ENCODE assay signal across 9 cellular contexts in genomic region chr10:101829561-101830315, GRCh38. TPM values are rescaled to one million over a fixed set of nuclear protein-coding genes. Genes with fewer than 3 reads are reported as not detected.
DNase-seq lines count a peak whose midpoint lies in the region; ATAC-seq, FAIRE-seq and TF ChIP-seq lines count a peak whose summit lies in the region.
"Had no signal": no experiment of that assay in that cellular context is flagged by ENCODE, and none has a peak within 500 bp of the region (broad histone marks: within the 10 kb centered on the region; RNA-seq: fewer than 3 reads in every experiment).

No MANE protein-coding gene starts in this region.

- intact Hi-C loops in Right ventricle myocardium inferior (cut with DNase I) (no loop called here), sciatic nerve (cut with DNase I) (no loop called here)

- TF ChIP-seq CTCF in D721Med (IDR thresholded peaks at IDR 0.05; ENCODE audit: insufficient read depth, missing control alignments), result no peak

- ATAC-seq in Right ventricle myocardium inferior (no peak), sciatic nerve (peak; percentile 48), GM18873 (IDR thresholded peaks at IDR 0.05; ENCODE audit: low FRiP score, unreplicated experiment) (no peak)

- FAIRE-seq in D721Med (lab: Jason Lieb, UNC), result no peak

- CTCF ChIA-PET in HEK293T (lab: Yijun Ruan, JAX), result interaction anchor here (1.3 kb wide), 1 partner anchor 11 kb away, joined by 4 read pairs; no protein-coding TSS in a partner anchor

- DNase-seq in D721Med (ENCODE audit: insufficient read length, low spot score) (peak; percentile 84), HEK293T (ENCODE audit: extremely low spot score) (peak; percentile 95), NCI-H69 (lab: John Stamatoyannopoulos, UW) (peak; percentile 79), activated gamma-delta T cell treated with Interleukin-2 at 50 U/mL for 16 hours (peak; percentile 63), Right ventricle myocardium inferior (ENCODE audit: missing footprints) (peak; percentile 84), sciatic nerve (ENCODE audit: low spot score) (peak; percentile 81), AML-193 (lab: John Stamatoyannopoulos, UW) (no peak)

- POLR2A ChIA-PET in HEK293T (lab: Yijun Ruan, JAX), result interaction anchor here (1.0 kb wide), 1 partner anchor 11 kb away, joined by 7 read pairs; the partner anchor contains the start of gene OGA

TF ChIP-seq in HEK293T, 16 proteins besides CTCF, POLR2A, EP300 and RAD21:
- no peak for TF ChIP-seq SP1 (IDR thresholded peaks at IDR 0.05)
- TF ChIP-seq PKNOX1 (IDR thresholded peaks at IDR 0.05), result no peak
- no peak for TF ChIP-seq NFRKB (IDR thresholded peaks at IDR 0.05)
- TF ChIP-seq ZNF384 (IDR thresholded peaks at IDR 0.05), result no peak
- no peak for TF ChIP-seq ELF4 (IDR thresholded peaks at IDR 0.05)
- no peak for TF ChIP-seq HDGF (IDR thresholded peaks at IDR 0.05; ENCODE audit: borderline replicate concordance)
- TF ChIP-seq FOXM1 (IDR thresholded peaks at IDR 0.05; ENCODE audit: borderline replicate concordance), result no peak
- TF ChIP-seq ARNT (IDR thresholded peaks at IDR 0.05), result no peak

RNA-seq across cellular contexts. Expression of gene OGA, which starts 11.5 kb away (rescaled TPM):
- total RNA-seq in Right ventricle myocardium inferior (79.2 TPM), sciatic nerve (187 TPM)

RNA-seq across cellular contexts. Expression of gene KCNIP2, which starts 13.9 kb away (rescaled TPM):
- total RNA-seq in Right ventricle myocardium inferior (409 TPM), sciatic nerve (18.9 TPM)

RNA-seq across cellular contexts. Expression of gene NPM3, which starts 46.5 kb away (rescaled TPM):
- total RNA-seq in Right ventricle myocardium inferior (7.9 TPM), sciatic nerve (8.0 TPM)

RNA-seq across cellular contexts. Expression of gene FGF8, which starts 53.8 kb away (rescaled TPM):
- total RNA-seq in Right ventricle myocardium inferior (not detected), sciatic nerve (0.62 TPM)
- total RNA-seq: HT1080 had no signal

Comparison
In these comparisons a context has a peak if more than half of its experiments do, and no peak if none do; other contexts are left out.
1. DNase-seq: peak in D721Med (single experiment), HEK293T (single experiment), NCI-H69 (single experiment), activated gamma-delta T cell treated with Interleukin-2 at 50 U/mL for 16 hours (single experiment), Right ventricle myocardium inferior (single experiment) and sciatic nerve (single experiment); none in AML-193 (0 of 2).
2. RNA of gene KCNIP2, which starts 13.9 kb away (total RNA-seq): 409 TPM in Right ventricle myocardium inferior (single experiment); 18.9 TPM in sciatic nerve (single experiment); every median in the first group is over 10 times any median in the second.